In genomic region chr7:44213872-44214595, GRCh38 we compare ENCODE assay signal across 8 cellular contexts. TPM values are rescaled to one million over a fixed set of nuclear protein-coding genes. Genes with fewer than 3 reads are reported as not detected.
A peak's percentile ranks its signal among the peaks of the same experiment; 100 is the strongest.
DNase-seq lines count a peak whose midpoint lies in the region.

No MANE protein-coding gene starts in this region.

- H3K36me3 ChIP-seq in mesodermal cell (ENCODE audit: control insufficient read depth, insufficient read depth, low read length), result peaks cover 50% of the 10 kb centered on the region

- H3K4me3 ChIP-seq in mesodermal cell (ENCODE audit: extremely low read depth, insufficient read depth, low read length, poor library complexity, severe bottlenecking), result no peak overlapping the region

- H3K4me1 ChIP-seq in mesodermal cell (ENCODE audit: control insufficient read depth, insufficient read depth, low read length, poor library complexity, severe bottlenecking), result peaks cover 3% of the 10 kb centered on the region

- no peaks in the 10 kb centered on the region for H3K9me3 ChIP-seq in mesodermal cell (ENCODE audit: control insufficient read depth, low read length)

- WGBS in mesodermal cell (ENCODE audit: insufficient coverage in 2 of 2), 2 experiments, result 17 to 81% methylated on average over 1 to 6 of the region's 10 CpGs

- DNase-seq in DMS 273 treated with DMSO at 0.1 percent for 48 hours (lab: John Stamatoyannopoulos, UW), result peak; percentile 66
- DNase-seq in HPDE6-E6E7 (ENCODE audit: extremely low spot score), result peak; percentile 36
- peak; percentile 49 for DNase-seq in NCI-H82 treated with DMSO at 0.1 percent for 48 hours (lab: John Stamatoyannopoulos, UW; ENCODE audit: unreplicated experiment)
- DNase-seq in cerebellar cortex (ENCODE audit: low spot score), result peak; percentile 85
- no peak for DNase-seq in T1000 (lab: John Stamatoyannopoulos, UW)
- no peak for DNase-seq in GOT3 (lab: John Stamatoyannopoulos, UW)
- no peak for DNase-seq in KG1 (lab: John Stamatoyannopoulos, UW)

- H3K27ac ChIP-seq in mesodermal cell (ENCODE audit: low read depth, low read length, severe bottlenecking), result peak overlapping the region; percentile 3

RNA-seq across cellular contexts. Expression of gene YKT6, which starts 13.3 kb away (rescaled TPM):
- 114 TPM for polyA plus RNA-seq in mesodermal cell (2013, experiment 1 of 2)
- 95.7 TPM for polyA plus RNA-seq in mesodermal cell (2013, experiment 2 of 2)

RNA-seq across cellular contexts. Expression of gene GCK, which starts 24.8 kb away (rescaled TPM):
- polyA plus RNA-seq in mesodermal cell (2013, experiment 1 of 2), result 2.8 TPM
- 2.7 TPM for polyA plus RNA-seq in mesodermal cell (2013, experiment 2 of 2)

Comparison
In these comparisons a context has a peak if more than half of its experiments do, and no peak if none do; other contexts are left out.
1. DNase-seq: peak in DMS 273 treated with DMSO at 0.1 percent for 48 hours (single experiment), HPDE6-E6E7 (single experiment), NCI-H82 treated with DMSO at 0.1 percent for 48 hours (single experiment) and cerebellar cortex (single experiment); none in T1000 (single experiment), GOT3 (single experiment) and KG1 (single experiment).